19 cellular contexts compared by ENCODE assay signal in genomic region chr1:32897082-32898049, GRCh38. TPM values are rescaled to one million over a fixed set of nuclear protein-coding genes. Genes with fewer than 3 reads are reported as not detected.
DNase-seq lines count a peak whose midpoint lies in the region; ATAC-seq and TF ChIP-seq lines count a peak whose summit lies in the region.
"Had no signal": no experiment of that assay in that cellular context is flagged by ENCODE, and none has a peak within 500 bp of the region (broad histone marks: within the 10 kb centered on the region; RNA-seq: fewer than 3 reads in every experiment).

No MANE protein-coding gene starts in this region.

- H3K79me2 ChIP-seq in HCT116 (ENCODE audit: insufficient read depth, low read length), result peaks cover 6% of the 10 kb centered on the region; the same call in 1 of the 2 replicates

- H3K4me3 ChIP-seq in HCT116 (replicated peaks in 1 of 2; ENCODE audit: low read depth in 1 of 2, low read length in 2 of 2) (no peak overlapping the region), sigmoid colon (no peak overlapping the region)
- H3K4me3 ChIP-seq: SJCRH30 had no signal

- peaks cover 23% of the 10 kb centered on the region for H3K4me1 Mint-ChIP-seq in chondrocyte (ENCODE audit: low read depth)

- 86 to 87% methylated on average over 11 of the region's 11 CpGs for WGBS in sigmoid colon, 2 donors

- H3K9me2 ChIP-seq in HCT116 (ENCODE audit: insufficient read depth), result no peaks in the 10 kb centered on the region

- H3K36me3 Mint-ChIP-seq in chondrocyte (ENCODE audit: low read depth), result no peaks in the 10 kb centered on the region

- H3K36me3 ChIP-seq in HCT116 (ENCODE audit: control insufficient read depth in 1 of 2, insufficient read depth in 2 of 2, low read length in 2 of 2) (peaks cover 0 to 8% of the 10 kb centered on the region in 2 experiments; a peak in 2 of 4 replicates), sigmoid colon (no peaks in the 10 kb centered on the region)
- H3K36me3 ChIP-seq: SJCRH30 had no signal

- H3K9me3 ChIP-seq in HCT116 (ENCODE audit: control insufficient read depth in 1 of 2, insufficient read depth in 1 of 2, low read depth in 1 of 2, low read length in 2 of 2), result no peaks in the 10 kb centered on the region
- H3K9me3 ChIP-seq in sigmoid colon, result no peaks in the 10 kb centered on the region
- H3K9me3 ChIP-seq: SJCRH30 had no signal

- ATAC-seq in HCT116 (no peak), HG03139 (IDR thresholded peaks at IDR 0.05; ENCODE audit: unreplicated experiment) (no peak)

- H3K27me3 ChIP-seq in HCT116 (ENCODE audit: insufficient read depth, low read length) (no peaks in the 10 kb centered on the region), sigmoid colon (peaks cover 15 to 26% (median 18%) of the 10 kb centered on the region in 3 donors)
- H3K27me3 ChIP-seq: SJCRH30 had no signal

- H3K4me3 Mint-ChIP-seq in chondrocyte (ENCODE audit: unreplicated experiment), result no peak overlapping the region
- H3K4me3 Mint-ChIP-seq: H9 had no signal

- RAD21 ChIA-PET in HCT116 (lab: Charles Lee; ENCODE audit: low non-redundant PET in 1 of 2, low total read pairs in 2 of 2, uncharacterized antibody in 2 of 2, unreplicated experiment in 2 of 2), result no interaction called here

- TSS peak; percentile 27 for BruUV-seq in HCT116 (replicated peaks; lab: Mats Ljungman, UMichigan)

- CTCF ChIA-PET in HCT116 (lab: Charles Lee), result interaction anchor here (1.0 kb wide), 1 partner anchor 11 kb away, joined by 3 read pairs; the partner anchor contains the start of gene HPCA
- CTCF ChIA-PET in GM10248 (lab: Yijun Ruan, JAX), result interaction anchor here (1.0 to 2.9 kb wide), 8 partner anchors 9 to 377 kb away, joined by 3 to 20 read pairs (median 4); no protein-coding TSS in a partner anchor

- H3K27me3 Mint-ChIP-seq in chondrocyte (ENCODE audit: low read depth), result peaks cover 4% of the 10 kb centered on the region

- H2AFZ ChIP-seq in HCT116 (ENCODE audit: low read depth, low read length, poor library complexity, severe bottlenecking), result no peak overlapping the region

- TF ChIP-seq POLR2A in HCT116 (IDR thresholded peaks at IDR 0.05; ENCODE audit: borderline replicate concordance, extremely low read depth, insufficient read depth, insufficient read length) (no peak), sigmoid colon (IDR thresholded peaks at IDR 0.05) (no peak)

- intact Hi-C loops in HCT116 (cut with micrococcal nuclease), result no loop called here
- intact Hi-C loops in sigmoid colon (cut with DNase I), result no loop called here

- no peak overlapping the region for H3K27ac ChIP-seq in HCT116 (ENCODE audit: low read depth, low read length)
- H3K27ac ChIP-seq in sigmoid colon, result no peak overlapping the region
- H3K27ac ChIP-seq: C4-2B, SJCRH30 had no signal

- no peak overlapping the region for H3K4me2 ChIP-seq in HCT116 (ENCODE audit: low read length)

- no peak for TF ChIP-seq RAD21 in HCT116 (IDR thresholded peaks at IDR 0.05; ENCODE audit: low read depth)

- H3K9ac ChIP-seq in HCT116 (ENCODE audit: low read length), result no peak overlapping the region

- no peak for TF ChIP-seq EP300 in sigmoid colon (IDR thresholded peaks at IDR 0.05)

- no peak for TF ChIP-seq CTCF in HCT116 (IDR thresholded peaks at IDR 0.05 in 2 of 3, conservative IDR thresholded peaks at IDR 0.05 in 1 of 3; ENCODE audit: borderline replicate concordance in 1 of 3, insufficient read depth in 1 of 3, low read depth in 2 of 3, low read length in 2 of 3)
- no peak for TF ChIP-seq CTCF in chondrocyte (IDR thresholded peaks at IDR 0.05)
- TF ChIP-seq CTCF in sigmoid colon (IDR thresholded peaks at IDR 0.05), result no peak
- TF ChIP-seq CTCF in GM10248 (IDR thresholded peaks at IDR 0.05; ENCODE audit: control extremely low read depth, extremely low read depth, low read depth, missing control alignments), result no peak

- no peaks in the 10 kb centered on the region for H4K20me1 ChIP-seq in HCT116 (ENCODE audit: insufficient read depth)

- no peak overlapping the region for H3K27ac Mint-ChIP-seq in chondrocyte (ENCODE audit: unreplicated experiment)

- H3K9me3 Mint-ChIP-seq in chondrocyte (ENCODE audit: low read depth), result no peaks in the 10 kb centered on the region

- peaks cover 16 to 34% of the 10 kb centered on the region in 2 experiments; a peak in 3 of 4 replicates for H3K4me1 ChIP-seq in HCT116 (ENCODE audit: control insufficient read depth in 1 of 2, insufficient read depth in 2 of 2, low read length in 2 of 2)
- peaks cover 0 to 31% (median 28%) of the 10 kb centered on the region in 4 donors for H3K4me1 ChIP-seq in sigmoid colon
- H3K4me1 ChIP-seq: SJCRH30 had no signal

- DNase-seq in HCT116 (ENCODE audit: low read depth, low spot score), result no peak
- peak; percentile 28 for DNase-seq in chondrocyte (ENCODE audit: low spot score)
- DNase-seq in islet precursor cell, result peak; percentile 73
- peak; percentile 18 for DNase-seq in sigmoid colon
- DNase-seq in GM10248 (ENCODE audit: extremely low spot score), result no peak
- DNase-seq in SKM-1 (lab: John Stamatoyannopoulos, UW; ENCODE audit: unreplicated experiment), result no peak
- DNase-seq in H4 (ENCODE audit: low spot score), result no peak
- DNase-seq: DMS 273 treated with DMSO at 0.1 percent for 48 hours; H9; NCI-H187 treated with DMSO at 0.1 percent for 48 hours; NCI-H69; NK-92 treated with Interleukin-12 subunit alpha and Interleukin-12 subunit beta, amount 100 ng/mL, for 24 hours; OCI-M1; RPMI8226; SJCRH30 had no signal

- POLR2A ChIA-PET in HCT116 (lab: Charles Lee) (no interaction called here), GM10248 (lab: Yijun Ruan, JAX) (no interaction called here)

TF ChIP-seq in HCT116, 20 proteins besides CTCF, POLR2A, EP300 and RAD21 (continues in another document):
- no peak for TF ChIP-seq MAX (IDR thresholded peaks at IDR 0.05)
- TF ChIP-seq ZNF274 (IDR thresholded peaks at IDR 0.05; ENCODE audit: low read depth, low read length), result no peak
- no peak for TF ChIP-seq SIN3A (IDR thresholded peaks at IDR 0.05; ENCODE audit: low read depth)
- TF ChIP-seq REST (IDR thresholded peaks at IDR 0.05; ENCODE audit: low read depth), result no peak
- TF ChIP-seq POLR2AphosphoS5 (IDR thresholded peaks at IDR 0.05; ENCODE audit: low read depth, low read length), result no peak
- no peak for TF ChIP-seq ELF1 (IDR thresholded peaks at IDR 0.05; ENCODE audit: borderline replicate concordance, low read depth)
- TF ChIP-seq TCF7L2 (IDR thresholded peaks at IDR 0.05; ENCODE audit: borderline replicate concordance, extremely low read depth, insufficient read depth, insufficient read length), result no peak

RNA-seq across cellular contexts. Expression of gene TMEM54, which starts 3.8 kb away (rescaled TPM):
- 121 TPM for total RNA-seq in HCT116 (2021; ENCODE audit: unreplicated experiment)
- polyA plus RNA-seq in HCT116 (2012), result 169 and 189 TPM in 2 replicates
- total RNA-seq in chondrocyte, result 14.6 to 23.7 TPM (median 21.1 TPM) in 3 replicates
- total RNA-seq in sigmoid colon, result 100 to 1,000 TPM in 1 of 4 donors, 10 to 100 TPM in 3; 47.4 to 135 (median 57.9) TPM
- 100 to 1,000 TPM; 699 to 799 (median 707) TPM for polyA plus RNA-seq in sigmoid colon
- 81.8 and 118 TPM in 2 replicates for total RNA-seq in H4 (2014; rRNA removed; shearing (Covaris generic))

RNA-seq across cellular contexts. Expression of gene HPCA, which starts 11.1 kb away (rescaled TPM):
- total RNA-seq in HCT116 (2021; ENCODE audit: unreplicated experiment) (0.15 TPM), chondrocyte (0.54 TPM in 1 of 3 replicates, not detected in the others), sigmoid colon (not detected)
- polyA plus RNA-seq in HCT116 (2012), result 0.82 and 1.9 TPM in 2 replicates
- polyA plus RNA-seq in sigmoid colon, result 1 to 10 TPM; 1.2 to 1.9 (median 1.8) TPM
- not detected in 2 replicates for total RNA-seq in H4 (2014; rRNA removed; shearing (Covaris generic))
- total RNA-seq: Daoy, LHCN-M2, SJCRH30 had no signal

RNA-seq across cellular contexts. Expression of gene FNDC5, which starts 26.7 kb away (rescaled TPM):
- total RNA-seq in HCT116 (2021; ENCODE audit: unreplicated experiment), result not detected
- polyA plus RNA-seq in HCT116 (2012), result 0.18 TPM in 1 of 2 replicates, not detected in the other
- total RNA-seq in chondrocyte, result 2.6 to 4.6 TPM (median 4.0 TPM) in 3 replicates
- total RNA-seq in sigmoid colon, result 10 to 100 TPM in 1 of 4 donors, 1 to 10 TPM in 1, under 1 TPM in 2; 0.41 to 10.2 (median 1.6) TPM
- polyA plus RNA-seq in sigmoid colon, result 1 to 10 TPM in 1 of 3 donors, under 1 TPM in 1, not detected in 1; 0.20 to 1.2 TPM
- total RNA-seq in H4 (2014; rRNA removed; shearing (Covaris generic)), result 0.12 and 0.15 TPM in 2 replicates

Comparison
In these comparisons a context has a peak if more than half of its experiments do, and no peak if none do; other contexts are left out.
1. DNase-seq: peak in chondrocyte (single experiment), islet precursor cell (single experiment) and sigmoid colon (single experiment); none in HCT116 (single experiment), GM10248 (single experiment), SKM-1 (single experiment) and H4 (single experiment).